ENCODE assay signal across 8 cellular contexts in the genomic region with DNA sequence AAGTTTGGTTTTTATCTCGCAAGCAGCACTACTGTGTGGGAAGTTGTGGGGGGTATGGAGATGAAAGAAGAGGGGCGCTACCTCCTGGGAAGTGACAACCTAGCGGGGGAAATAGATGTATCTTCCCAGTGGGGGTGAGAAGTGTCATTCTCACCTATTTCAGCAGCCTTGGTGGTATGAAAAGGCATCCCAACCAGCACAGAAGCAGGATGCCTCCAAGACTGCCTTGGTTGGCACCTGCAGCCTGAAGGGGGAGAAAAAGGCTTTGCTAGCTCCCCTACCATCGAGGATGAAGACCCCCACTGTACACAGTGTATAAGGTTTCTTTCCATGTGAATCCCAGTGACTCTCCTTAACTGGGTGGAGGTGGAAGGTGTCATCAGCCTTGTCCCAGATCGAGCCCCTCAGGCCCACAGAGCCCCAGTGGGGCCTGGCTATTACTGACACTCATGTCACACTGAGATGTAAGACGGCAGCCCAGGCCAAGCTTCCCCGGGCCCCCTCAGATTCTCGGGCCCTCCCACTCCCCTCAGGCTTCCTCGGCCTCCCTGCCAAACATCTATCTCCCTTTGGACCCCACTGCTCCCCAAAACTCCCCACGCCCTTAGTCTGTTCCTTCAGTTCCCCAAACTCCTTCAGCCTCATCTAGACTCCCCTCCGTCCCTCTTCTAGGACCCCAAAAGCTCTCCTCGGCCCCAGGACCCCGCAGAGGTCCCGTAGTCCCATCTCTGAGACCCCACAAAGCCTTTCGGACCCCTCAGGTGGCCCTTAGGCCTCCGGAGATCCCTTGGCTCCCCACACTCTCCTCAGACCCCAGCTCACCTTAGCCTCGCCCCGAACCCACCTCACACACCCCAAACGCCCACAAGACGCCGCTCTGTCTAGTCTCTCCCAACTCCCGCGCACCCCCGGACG. TPM values are rescaled to one million over a fixed set of nuclear protein-coding genes. Genes with fewer than 3 reads are reported as not detected.
DNase-seq lines count a peak whose midpoint lies in the region; ATAC-seq, FAIRE-seq and TF ChIP-seq lines count a peak whose summit lies in the region.

No MANE protein-coding gene starts in this region.

- peak overlapping the region; percentile 82 for H2AFZ ChIP-seq in astrocyte (ENCODE audit: low read depth, low read length)

- intact Hi-C loops in Calu3 (cut with micrococcal nuclease; ENCODE audit: unreplicated experiment): no loop called here

- H3K9ac ChIP-seq in astrocyte (ENCODE audit: low read length) (peak overlapping the region; percentile 95), stomach smooth muscle (ENCODE audit: low read length in 2 of 2) (peak overlapping the region; percentile 77 to 94)

- H3K4me1 ChIP-seq in astrocyte (ENCODE audit: insufficient read depth, low read length): peaks cover 31% of the 10 kb centered on the region
- H3K4me1 ChIP-seq in stomach smooth muscle (ENCODE audit: control insufficient read depth, insufficient read depth, low read length): peaks cover 11% of the 10 kb centered on the region

- TF ChIP-seq CTCF in Calu3 (IDR thresholded peaks at IDR 0.05; ENCODE audit: unreplicated experiment) (no peak), astrocyte (IDR thresholded peaks at IDR 0.05; ENCODE audit: insufficient read depth, low read depth, low read length) (no peak)

- no peaks in the 10 kb centered on the region for H4K20me1 ChIP-seq in astrocyte (ENCODE audit: insufficient read depth, low read length)

- H3K27me3 ChIP-seq in astrocyte (ENCODE audit: insufficient read depth, low read length) (no peaks in the 10 kb centered on the region), layer of hippocampus (ENCODE audit: control insufficient read depth, insufficient read depth, low read length) (no peaks in the 10 kb centered on the region), stomach smooth muscle (ENCODE audit: control insufficient read depth in 1 of 2, insufficient read depth in 2 of 2, low read length in 2 of 2) (no peaks in the 10 kb centered on the region)

- H3K4me3 ChIP-seq in astrocyte (ENCODE audit: insufficient read depth, low read depth, low read length) (peak overlapping the region; percentile 83), stomach smooth muscle (ENCODE audit: low read length in 2 of 2) (peak overlapping the region; percentile 63 to 85)

- FAIRE-seq in astrocyte (lab: Jason Lieb, UNC): no peak

- H3K4me2 ChIP-seq in astrocyte (ENCODE audit: low read length): peak overlapping the region; percentile 99

- H3K36me3 ChIP-seq in KOPT-K1 (ENCODE audit: insufficient read depth, low read length) (no peaks in the 10 kb centered on the region), astrocyte (ENCODE audit: insufficient read depth, low read length) (no peaks in the 10 kb centered on the region), stomach smooth muscle (ENCODE audit: control insufficient read depth in 2 of 2, insufficient read depth in 2 of 2, low read length in 2 of 2) (no peaks in the 10 kb centered on the region)

- CTCF ChIA-PET in Calu3 (lab: Charles Lee): interaction anchor here (0.5 to 2.6 kb wide), 7 partner anchors 11 to 188 kb away, joined by 3 to 15 read pairs (median 5); partner anchors contain the start of gene DNMT3B

- H3K36me3 Mint-ChIP-seq in Calu3 (ENCODE audit: insufficient read depth, unreplicated experiment): peaks cover 27% of the 10 kb centered on the region
- no peaks in the 10 kb centered on the region for H3K36me3 Mint-ChIP-seq in astrocyte (ENCODE audit: low read depth, unreplicated experiment)

- no TSS peak for BruUV-seq in Calu3 (replicated peaks; lab: Mats Ljungman, UMichigan)

- DNase-seq in Calu3 (no peak), astrocyte (ENCODE audit: low read depth) (no peak), NCI-H1048 (lab: John Stamatoyannopoulos, UW) (no peak)

- H3K9me3 ChIP-seq in KOPT-K1 (ENCODE audit: insufficient read depth, low read length, poor library complexity, severe bottlenecking): no peaks in the 10 kb centered on the region
- H3K9me3 ChIP-seq in astrocyte (ENCODE audit: insufficient read depth, low read depth, low read length): no peaks in the 10 kb centered on the region
- H3K9me3 ChIP-seq in stomach smooth muscle (ENCODE audit: control insufficient read depth in 2 of 2, low read length in 2 of 2): no peaks in the 10 kb centered on the region

- peak overlapping the region; percentile 75 for H3K27ac ChIP-seq in KOPT-K1 (ENCODE audit: low read depth, low read length, poor library complexity, severe bottlenecking)
- peak overlapping the region; percentile 75 for H3K27ac ChIP-seq in astrocyte (ENCODE audit: low read depth, low read length)
- peak overlapping the region; percentile 80 for H3K27ac ChIP-seq in layer of hippocampus (ENCODE audit: low read depth, low read length)
- peak overlapping the region; percentile 74 for H3K27ac ChIP-seq in stomach smooth muscle (ENCODE audit: low read length)

- H3K4me1 Mint-ChIP-seq in Calu3 (ENCODE audit: low read depth, unreplicated experiment) (peaks cover 23% of the 10 kb centered on the region), astrocyte (ENCODE audit: low read depth, unreplicated experiment) (peaks cover 11% of the 10 kb centered on the region)

- H3K9me3 Mint-ChIP-seq in Calu3 (ENCODE audit: low read depth, unreplicated experiment) (no peaks in the 10 kb centered on the region), astrocyte (ENCODE audit: unreplicated experiment) (peaks cover 2% of the 10 kb centered on the region)

- H3K27me3 Mint-ChIP-seq in Calu3 (ENCODE audit: unreplicated experiment): no peaks in the 10 kb centered on the region
- H3K27me3 Mint-ChIP-seq in astrocyte (ENCODE audit: low read depth, unreplicated experiment): no peaks in the 10 kb centered on the region

- H3K4me3 Mint-ChIP-seq in Calu3 (ENCODE audit: low read depth, unreplicated experiment): peak overlapping the region; percentile 94
- H3K4me3 Mint-ChIP-seq in astrocyte (ENCODE audit: unreplicated experiment): peak overlapping the region; percentile 98

- H3K27ac Mint-ChIP-seq in Calu3 (ENCODE audit: unreplicated experiment): peak overlapping the region; percentile 81
- H3K27ac Mint-ChIP-seq in astrocyte (ENCODE audit: unreplicated experiment): peak overlapping the region; percentile 67

- peaks cover 38% of the 10 kb centered on the region for H3K79me2 ChIP-seq in astrocyte (ENCODE audit: insufficient read depth, low read length)

- ATAC-seq in HG03025 (IDR thresholded peaks at IDR 0.05; ENCODE audit: low FRiP score, unreplicated experiment): no peak
- ATAC-seq in GM18861 (IDR thresholded peaks at IDR 0.05; ENCODE audit: unreplicated experiment): no peak

RNA-seq across cellular contexts. Expression of gene COMMD7, which starts 0.7 kb away (rescaled TPM):
- total RNA-seq in Calu3 (2022): 51.0 and 56.0 TPM in 2 replicates
- 38.7 and 38.9 TPM in 2 replicates for total RNA-seq in astrocyte

RNA-seq across cellular contexts. Expression of gene DNMT3B, which starts 19.6 kb away (rescaled TPM):
- 8.4 and 10.8 TPM in 2 replicates for total RNA-seq in Calu3 (2022)
- 5.0 and 5.6 TPM in 2 replicates for total RNA-seq in astrocyte
